ENCODE assay signal across 8 cellular contexts in genomic region chr1:43073490-43074230, GRCh38.
DNase-seq lines count a peak whose midpoint lies in the region; ATAC-seq and TF ChIP-seq lines count a peak whose summit lies in the region.

No MANE protein-coding gene starts in this region.

- no peak overlapping the region for H3K4me3 ChIP-seq in ascending aorta
- H3K4me3 ChIP-seq in sigmoid colon: no peak overlapping the region

- no peak overlapping the region for H3K27ac ChIP-seq in ascending aorta
- no peak overlapping the region for H3K27ac ChIP-seq in sigmoid colon

- H3K4me1 ChIP-seq in ascending aorta (peaks cover 0 to 1% of the 10 kb centered on the region in 2 donors), sigmoid colon (peaks cover 0 to 15% (median 11%) of the 10 kb centered on the region in 4 donors)

- ATAC-seq in GM19324 (IDR thresholded peaks at IDR 0.05; ENCODE audit: low FRiP score, unreplicated experiment) (no peak), GM21515 (IDR thresholded peaks at IDR 0.05; ENCODE audit: unreplicated experiment) (no peak)

- H3K9me3 ChIP-seq in ascending aorta (no peaks in the 10 kb centered on the region), sigmoid colon (no peaks in the 10 kb centered on the region)

- no peak for TF ChIP-seq EP300 in sigmoid colon (IDR thresholded peaks at IDR 0.05)

- intact Hi-C loops in ascending aorta (cut with DNase I) (loop anchor here (1.0 to 5.0 kb wide), 6 partner anchors 106 to 496 kb away; partner anchors contain the start of genes C1orf50, P3H1, YBX1 and ZNF691), sigmoid colon (cut with DNase I) (loop anchor here (1.0 to 5.0 kb wide), 3 partner anchors 101 to 306 kb away; partner anchors contain the start of genes C1orf50 and P3H1)

- 22 to 30% methylated on average over 8 of the region's 8 CpGs for WGBS in sigmoid colon, 2 donors

- in situ Hi-C loops in GM13976 (cut with MboI; ENCODE audit: low sequenced_read_pairs, unreplicated experiment): loop anchor here (10.0 kb wide), 1 partner anchor 289 kb away; the partner anchor contains the start of gene TMEM269

- DNase-seq in GM13976 (ENCODE audit: low spot score) (peak; percentile 80), NCI-H1930 (lab: John Stamatoyannopoulos, UW) (peak; percentile 33 to 54), T-helper 9 cell (peak; percentile 59), ascending aorta (ENCODE audit: low spot score in 2 of 2) (peak in 1 of 2 donors; percentile 84), hepatic stellate cell (ENCODE audit: low spot score) (peak; percentile 77), sigmoid colon (peak; percentile 86)

- TF ChIP-seq POLR2A in sigmoid colon (IDR thresholded peaks at IDR 0.05): no peak

- TF ChIP-seq CTCF in GM13976 (IDR thresholded peaks at IDR 0.05; ENCODE audit: borderline replicate concordance, control extremely low read depth, extremely low read depth, insufficient read depth, missing control alignments) (peak; percentile 73), ascending aorta (IDR thresholded peaks at IDR 0.05) (peak; percentile 78 to 88 (median 87)), sigmoid colon (IDR thresholded peaks at IDR 0.05) (peak; percentile 80 to 89 (median 85))

- no peaks in the 10 kb centered on the region for H3K36me3 ChIP-seq in ascending aorta
- H3K36me3 ChIP-seq in sigmoid colon: no peaks in the 10 kb centered on the region

- no peaks in the 10 kb centered on the region for H3K27me3 ChIP-seq in ascending aorta
- H3K27me3 ChIP-seq in sigmoid colon: no peaks in the 10 kb centered on the region
